ENCODE assay signal across 10 cellular contexts in the genomic region with DNA sequence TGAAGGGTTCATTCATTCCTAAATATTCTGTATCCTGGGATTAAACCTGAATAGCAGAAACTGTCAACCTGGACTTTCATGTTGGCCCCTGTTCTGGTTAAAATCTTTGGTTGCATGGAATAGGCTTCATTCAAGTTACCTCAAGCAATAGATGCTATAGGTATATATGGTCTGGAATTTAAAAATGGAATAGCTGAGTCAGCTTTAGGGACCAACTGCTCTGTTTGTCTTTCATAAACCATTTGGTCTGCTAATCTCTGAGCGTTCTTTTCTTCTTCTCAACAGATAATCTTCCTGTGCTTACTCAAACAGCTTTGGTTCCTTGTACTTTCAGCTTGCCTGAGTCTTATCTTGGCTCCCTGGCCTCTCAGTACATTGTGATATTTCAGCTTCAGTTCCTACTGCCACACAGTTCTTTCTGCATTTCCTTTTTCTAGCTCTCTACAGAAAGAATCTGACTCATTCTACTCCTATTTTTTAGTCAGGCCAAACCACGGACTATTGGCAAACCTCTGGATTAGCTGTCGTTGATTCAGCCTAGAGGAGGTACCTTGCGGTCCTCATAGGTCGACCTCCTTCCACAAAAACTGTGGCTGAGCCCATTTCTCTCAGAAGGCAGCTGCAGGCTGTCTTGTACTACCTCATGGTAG. TPM values are rescaled to one million over a fixed set of nuclear protein-coding genes. Genes with fewer than 3 reads are reported as not detected.
A peak's percentile ranks its signal among the peaks of the same experiment; 100 is the strongest.
DNase-seq lines count a peak whose midpoint lies in the region; ATAC-seq and TF ChIP-seq lines count a peak whose summit lies in the region.
"Had no signal": no experiment of that assay in that cellular context is flagged by ENCODE, and none has a peak within 500 bp of the region (broad histone marks: within the 10 kb centered on the region; RNA-seq: fewer than 3 reads in every experiment).

No MANE protein-coding gene starts in this region.

- H3K4me3 ChIP-seq in GM23338 (no peak overlapping the region), retinal pigment epithelial cell (ENCODE audit: low read length) (no peak overlapping the region)

- no peaks in the 10 kb centered on the region for H3K9me2 ChIP-seq in GM23338 (ENCODE audit: insufficient read depth)

- no peak overlapping the region for H2AFZ ChIP-seq in GM23338

- intact Hi-C loops in natural killer cell (cut with micrococcal nuclease) = no loop called here

- H3K36me3 ChIP-seq in GM23338 (ENCODE audit: insufficient read depth) = no peaks in the 10 kb centered on the region

- TF ChIP-seq CTCF in GM23338 (conservative IDR thresholded peaks at IDR 0.05; ENCODE audit: low read depth in 2 of 2) (no peak), retinal pigment epithelial cell (conservative IDR thresholded peaks at IDR 0.05; ENCODE audit: low read depth, low read length) (no peak), natural killer cell (IDR thresholded peaks at IDR 0.05) (no peak)

- no peak overlapping the region for H3K4me3 Mint-ChIP-seq in GM23338
- H3K4me3 Mint-ChIP-seq in natural killer cell = no peak overlapping the region
- H3K4me3 Mint-ChIP-seq: brain had no signal

- H3K4me1 Mint-ChIP-seq in GM23338 = peaks cover 18% of the 10 kb centered on the region
- peaks cover 0 to 4% of the 10 kb centered on the region in 2 donors for H3K4me1 Mint-ChIP-seq in natural killer cell

- ATAC-seq in GM23338 (peak; percentile 32; the same call in 2 of the 3 replicates), natural killer cell (no peak)
- ATAC-seq in activated CD4-positive, CD25-positive, alpha-beta regulatory T cell treated with anti-CD3 and anti-CD28 coated beads, Interleukin-2, amount 50 U/mL, for 24 hours = no peak
- ATAC-seq: left lobe of liver had no signal

- H4K20me1 ChIP-seq in GM23338 (replicated peaks; ENCODE audit: insufficient read depth) = no peaks in the 10 kb centered on the region

- H3K9me3 Mint-ChIP-seq in GM23338 (no peaks in the 10 kb centered on the region), natural killer cell (no peaks in the 10 kb centered on the region)
- H3K9me3 Mint-ChIP-seq: brain had no signal

- H3K4me1 ChIP-seq in GM23338 (ENCODE audit: insufficient read depth) = peaks cover 18% of the 10 kb centered on the region

- H3F3A ChIP-seq in GM23338 (replicated peaks; ENCODE audit: low read depth) = no peaks in the 10 kb centered on the region

- no peak overlapping the region for H3K4me2 ChIP-seq in GM23338

- H3K36me3 Mint-ChIP-seq in GM23338 (ENCODE audit: low read depth) = no peaks in the 10 kb centered on the region
- no peaks in the 10 kb centered on the region for H3K36me3 Mint-ChIP-seq in natural killer cell
- H3K36me3 Mint-ChIP-seq: brain had no signal

- DNase-seq in GM23338 (ENCODE audit: low spot score) (no peak), SIG-M5 treated with dmso at 0.1 percent for 504 hours (lab: John Stamatoyannopoulos, UW; ENCODE audit: unreplicated experiment) (peak; percentile 48), fibroblast of gingiva (ENCODE audit: low read depth) (peak; percentile 87), retinal pigment epithelial cell (ENCODE audit: low read depth) (peak; percentile 81), natural killer cell (no peak), NCI-H774 (lab: John Stamatoyannopoulos, UW) (no peak), DMS79 (lab: John Stamatoyannopoulos, UW) (no peak)

- H3K27me3 ChIP-seq in GM23338 (ENCODE audit: insufficient read depth) = no peaks in the 10 kb centered on the region

- H3K27me3 Mint-ChIP-seq in GM23338 (ENCODE audit: insufficient read depth, low read depth, poor library complexity) = no peaks in the 10 kb centered on the region
- no peaks in the 10 kb centered on the region for H3K27me3 Mint-ChIP-seq in natural killer cell (ENCODE audit: low read depth in 2 of 2)

- no peak overlapping the region for H3K27ac ChIP-seq in GM23338 (ENCODE audit: low read depth)

- H3K79me2 ChIP-seq in GM23338 (replicated peaks; ENCODE audit: insufficient read depth) = no peaks in the 10 kb centered on the region

- H3K27ac Mint-ChIP-seq in GM23338 = peak overlapping the region; percentile 18
- no peak overlapping the region for H3K27ac Mint-ChIP-seq in natural killer cell

TF ChIP-seq in GM23338, 12 proteins besides CTCF, POLR2A, EP300 and RAD21 (continues in another document):
- TF ChIP-seq ZNF331 (CRISPR knock-in tag; IDR thresholded peaks at IDR 0.05; ENCODE audit: low read depth) (no peak), POLR2AphosphoS5 (IDR thresholded peaks at IDR 0.05; ENCODE audit: low read depth) (no peak), NANOG (IDR thresholded peaks at IDR 0.05; ENCODE audit: borderline replicate concordance) (no peak), EZH2 (IDR thresholded peaks at IDR 0.05; ENCODE audit: low read depth, unreplicated experiment) (no peak)
- TF ChIP-seq, protein P1, sequence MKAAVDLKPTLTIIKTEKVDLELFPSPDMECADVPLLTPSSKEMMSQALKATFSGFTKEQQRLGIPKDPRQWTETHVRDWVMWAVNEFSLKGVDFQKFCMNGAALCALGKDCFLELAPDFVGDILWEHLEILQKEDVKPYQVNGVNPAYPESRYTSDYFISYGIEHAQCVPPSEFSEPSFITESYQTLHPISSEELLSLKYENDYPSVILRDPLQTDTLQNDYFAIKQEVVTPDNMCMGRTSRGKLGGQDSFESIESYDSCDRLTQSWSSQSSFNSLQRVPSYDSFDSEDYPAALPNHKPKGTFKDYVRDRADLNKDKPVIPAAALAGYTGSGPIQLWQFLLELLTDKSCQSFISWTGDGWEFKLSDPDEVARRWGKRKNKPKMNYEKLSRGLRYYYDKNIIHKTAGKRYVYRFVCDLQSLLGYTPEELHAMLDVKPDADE (IDR thresholded peaks at IDR 0.05) = no peak
- TF ChIP-seq, protein P2, sequence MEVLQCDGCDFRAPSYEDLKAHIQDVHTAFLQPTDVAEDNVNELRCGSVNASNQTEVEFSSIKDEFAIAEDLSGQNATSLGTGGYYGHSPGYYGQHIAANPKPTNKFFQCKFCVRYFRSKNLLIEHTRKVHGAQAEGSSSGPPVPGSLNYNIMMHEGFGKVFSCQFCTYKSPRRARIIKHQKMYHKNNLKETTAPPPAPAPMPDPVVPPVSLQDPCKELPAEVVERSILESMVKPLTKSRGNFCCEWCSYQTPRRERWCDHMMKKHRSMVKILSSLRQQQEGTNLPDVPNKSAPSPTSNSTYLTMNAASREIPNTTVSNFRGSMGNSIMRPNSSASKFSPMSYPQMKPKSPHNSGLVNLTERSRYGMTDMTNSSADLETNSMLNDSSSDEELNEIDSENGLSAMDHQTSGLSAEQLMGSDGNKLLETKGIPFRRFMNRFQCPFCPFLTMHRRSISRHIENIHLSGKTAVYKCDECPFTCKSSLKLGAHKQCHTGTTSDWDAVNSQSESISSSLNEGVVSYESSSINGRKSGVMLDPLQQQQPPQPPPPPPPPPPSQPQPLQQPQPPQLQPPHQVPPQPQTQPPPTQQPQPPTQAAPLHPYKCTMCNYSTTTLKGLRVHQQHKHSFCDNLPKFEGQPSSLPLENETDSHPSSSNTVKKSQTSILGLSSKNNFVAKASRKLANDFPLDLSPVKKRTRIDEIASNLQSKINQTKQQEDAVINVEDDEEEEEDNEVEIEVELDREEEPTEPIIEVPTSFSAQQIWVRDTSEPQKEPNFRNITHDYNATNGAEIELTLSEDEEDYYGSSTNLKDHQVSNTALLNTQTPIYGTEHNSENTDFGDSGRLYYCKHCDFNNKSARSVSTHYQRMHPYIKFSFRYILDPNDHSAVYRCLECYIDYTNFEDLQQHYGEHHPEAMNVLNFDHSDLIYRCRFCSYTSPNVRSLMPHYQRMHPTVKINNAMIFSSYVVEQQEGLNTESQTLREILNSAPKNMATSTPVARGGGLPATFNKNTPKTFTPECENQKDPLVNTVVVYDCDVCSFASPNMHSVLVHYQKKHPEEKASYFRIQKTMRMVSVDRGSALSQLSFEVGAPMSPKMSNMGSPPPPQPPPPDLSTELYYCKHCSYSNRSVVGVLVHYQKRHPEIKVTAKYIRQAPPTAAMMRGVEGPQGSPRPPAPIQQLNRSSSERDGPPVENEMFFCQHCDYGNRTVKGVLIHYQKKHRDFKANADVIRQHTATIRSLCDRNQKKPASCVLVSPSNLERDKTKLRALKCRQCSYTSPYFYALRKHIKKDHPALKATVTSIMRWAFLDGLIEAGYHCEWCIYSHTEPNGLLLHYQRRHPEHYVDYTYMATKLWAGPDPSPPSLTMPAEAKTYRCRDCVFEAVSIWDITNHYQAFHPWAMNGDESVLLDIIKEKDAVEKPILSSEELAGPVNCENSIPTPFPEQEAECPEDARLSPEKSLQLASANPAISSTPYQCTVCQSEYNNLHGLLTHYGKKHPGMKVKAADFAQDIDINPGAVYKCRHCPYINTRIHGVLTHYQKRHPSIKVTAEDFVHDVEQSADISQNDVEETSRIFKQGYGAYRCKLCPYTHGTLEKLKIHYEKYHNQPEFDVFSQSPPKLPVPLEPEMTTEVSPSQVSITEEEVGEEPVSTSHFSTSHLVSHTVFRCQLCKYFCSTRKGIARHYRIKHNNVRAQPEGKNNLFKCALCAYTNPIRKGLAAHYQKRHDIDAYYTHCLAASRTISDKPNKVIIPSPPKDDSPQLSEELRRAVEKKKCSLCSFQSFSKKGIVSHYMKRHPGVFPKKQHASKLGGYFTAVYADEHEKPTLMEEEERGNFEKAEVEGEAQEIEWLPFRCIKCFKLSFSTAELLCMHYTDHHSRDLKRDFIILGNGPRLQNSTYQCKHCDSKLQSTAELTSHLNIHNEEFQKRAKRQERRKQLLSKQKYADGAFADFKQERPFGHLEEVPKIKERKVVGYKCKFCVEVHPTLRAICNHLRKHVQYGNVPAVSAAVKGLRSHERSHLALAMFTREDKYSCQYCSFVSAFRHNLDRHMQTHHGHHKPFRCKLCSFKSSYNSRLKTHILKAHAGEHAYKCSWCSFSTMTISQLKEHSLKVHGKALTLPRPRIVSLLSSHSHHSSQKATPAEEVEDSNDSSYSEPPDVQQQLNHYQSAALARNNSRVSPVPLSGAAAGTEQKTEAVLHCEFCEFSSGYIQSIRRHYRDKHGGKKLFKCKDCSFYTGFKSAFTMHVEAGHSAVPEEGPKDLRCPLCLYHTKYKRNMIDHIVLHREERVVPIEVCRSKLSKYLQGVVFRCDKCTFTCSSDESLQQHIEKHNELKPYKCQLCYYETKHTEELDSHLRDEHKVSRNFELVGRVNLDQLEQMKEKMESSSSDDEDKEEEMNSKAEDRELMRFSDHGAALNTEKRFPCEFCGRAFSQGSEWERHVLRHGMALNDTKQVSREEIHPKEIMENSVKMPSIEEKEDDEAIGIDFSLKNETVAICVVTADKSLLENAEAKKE (CRISPR knock-in tag; IDR thresholded peaks at IDR 0.05) = no peak

RNA-seq across cellular contexts. Expression of a gene that starts 35.9 kb away (rescaled TPM):
- total RNA-seq in GM23338 (2014; rRNA removed; shearing (Covaris generic)) = not detected in 2 replicates
- 0.28 and 0.78 TPM in 2 replicates for polyA plus RNA-seq in GM23338 (2016; fragmentation: Nextera tagmentation; extraction: Ambion mirVana)
- under 1 TPM in 1 of 3 donors, not detected in 2; 0.20 TPM for total RNA-seq in natural killer cell
- total RNA-seq: left lobe of liver had no signal

Comparison
In these comparisons a context has a peak if more than half of its experiments do, and no peak if none do; other contexts are left out.
1. DNase-seq: peak in SIG-M5 treated with dmso at 0.1 percent for 504 hours (single experiment), fibroblast of gingiva (single experiment) and retinal pigment epithelial cell (single experiment); none in GM23338 (single experiment), natural killer cell (single experiment), NCI-H774 (single experiment) and DMS79 (single experiment).